ENCODE assay signal across 8 cellular contexts in the genomic region with DNA sequence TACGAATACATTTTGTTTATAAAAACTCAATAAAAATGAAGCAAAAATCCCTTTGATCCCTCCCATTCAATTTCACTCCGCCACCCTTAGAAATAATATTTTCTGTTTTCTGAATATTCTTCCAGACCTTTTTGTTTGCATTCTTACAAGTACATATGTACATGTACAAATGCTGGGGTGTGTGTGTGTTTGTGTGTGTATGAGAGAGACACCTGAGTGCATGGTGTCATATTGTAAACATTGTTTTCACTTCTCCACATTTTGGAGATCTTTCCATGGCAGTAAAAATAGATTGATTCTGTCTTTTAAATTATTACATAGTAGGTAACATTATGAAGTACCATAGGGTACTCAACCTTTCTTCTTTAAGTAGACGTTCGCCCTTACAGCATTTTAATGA. TPM values are rescaled to one million over a fixed set of nuclear protein-coding genes. Genes with fewer than 3 reads are reported as not detected.
A peak's percentile ranks its signal among the peaks of the same experiment; 100 is the strongest.
DNase-seq lines count a peak whose midpoint lies in the region; ATAC-seq, FAIRE-seq and TF ChIP-seq lines count a peak whose summit lies in the region.

No MANE protein-coding gene starts in this region.

- H3K4me3 ChIP-seq in DND-41 (ENCODE audit: low read depth in 1 of 2, low read length in 2 of 2), result peak overlapping the region; percentile 66 to 83
- H3K4me3 ChIP-seq in pancreas, result peak overlapping the region in 3 of 4 donors; percentile 79 to 84 (median 83)

- H3K4me1 ChIP-seq in DND-41 (ENCODE audit: insufficient read depth, low read length) (peaks cover 39% of the 10 kb centered on the region), pancreas (peaks cover 0 to 26% (median 10%) of the 10 kb centered on the region in 3 donors)

- no peak overlapping the region; the same call in 1 of the 2 replicates for H2AFZ ChIP-seq in DND-41 (ENCODE audit: low read depth, low read length)

- TF ChIP-seq CTCF in DND-41 (IDR thresholded peaks at IDR 0.05; ENCODE audit: borderline replicate concordance, extremely low read depth, low read length, poor library complexity, severe bottlenecking), result no peak
- no peak for TF ChIP-seq CTCF in pancreas (IDR thresholded peaks at IDR 0.05)

- H3K9ac ChIP-seq in DND-41 (ENCODE audit: low read depth, low read length), result peak overlapping the region; percentile 69

- H3K27me3 Mint-ChIP-seq in effector memory CD8-positive, alpha-beta T cell, result no peaks in the 10 kb centered on the region

- 21 to 34% methylated on average over 4 of the region's 4 CpGs for WGBS in pancreas, 2 donors

- intact Hi-C loops in pancreas (cut with DNase I), result no loop called here

- peak overlapping the region; percentile 92 for H3K4me2 ChIP-seq in DND-41 (ENCODE audit: insufficient read depth, low read length)

- peak overlapping the region; percentile 81 to 92 for H3K27ac Mint-ChIP-seq in effector memory CD8-positive, alpha-beta T cell

- no peaks in the 10 kb centered on the region for H3K9me3 ChIP-seq in DND-41 (ENCODE audit: insufficient read depth, low read length, severe bottlenecking)
- H3K9me3 ChIP-seq in pancreas, result no peaks in the 10 kb centered on the region

- H3K9me3 Mint-ChIP-seq in effector memory CD8-positive, alpha-beta T cell, result no peaks in the 10 kb centered on the region

- no peak for FAIRE-seq in pancreas (lab: Jason Lieb, UNC)

- peak overlapping the region; percentile 77 to 88 for H3K4me3 Mint-ChIP-seq in effector memory CD8-positive, alpha-beta T cell

- H3K27ac ChIP-seq in DND-41 (ENCODE audit: low read length) (peak overlapping the region; percentile 98; the same call in 1 of the 2 replicates), pancreas (peak overlapping the region in 2 of 4 donors; percentile 97)

- H3K36me3 Mint-ChIP-seq in effector memory CD8-positive, alpha-beta T cell (ENCODE audit: insufficient read depth), result peaks cover 24% of the 10 kb centered on the region

- no peaks in the 10 kb centered on the region; the same call in 1 of the 2 replicates for H3K36me3 ChIP-seq in DND-41 (ENCODE audit: insufficient read depth, low read length)
- no peaks in the 10 kb centered on the region for H3K36me3 ChIP-seq in pancreas

- H3K4me1 Mint-ChIP-seq in effector memory CD8-positive, alpha-beta T cell (ENCODE audit: low read depth in 2 of 2), result peaks cover 19 to 35% of the 10 kb centered on the region in 2 donors

- no peak for ATAC-seq in DND-41 (ENCODE audit: insufficient read depth, low read depth)
- ATAC-seq in effector memory CD8-positive, alpha-beta T cell (replicated peaks), result no peak
- no peak for ATAC-seq in pancreas
- ATAC-seq in HG02973 (IDR thresholded peaks at IDR 0.05; ENCODE audit: unreplicated experiment), result no peak

- peaks cover 9% of the 10 kb centered on the region; the same call in 1 of the 2 replicates for H4K20me1 ChIP-seq in DND-41 (ENCODE audit: insufficient read depth, low read length)

- H3K27me3 ChIP-seq in DND-41 (ENCODE audit: insufficient read depth, low read length, poor library complexity) (no peaks in the 10 kb centered on the region), pancreas (no peaks in the 10 kb centered on the region)

- H3K79me2 ChIP-seq in DND-41 (ENCODE audit: insufficient read depth, low read length), result peaks cover 92% of the 10 kb centered on the region

- DNase-seq in DND-41 (no peak), NCI-H524 treated with DMSO at 0.1 percent for 48 hours (lab: John Stamatoyannopoulos, UW) (peak; percentile 8), pancreas (no peak), NCI-H774 (lab: John Stamatoyannopoulos, UW) (no peak), activated gamma-delta T cell (lab: John Stamatoyannopoulos, UW) (no peak), NCI-H1694 treated with DMSO at 0.1 percent for 48 hours (lab: John Stamatoyannopoulos, UW) (no peak)
- DNase-seq in effector memory CD8-positive, alpha-beta T cell, result no peak

RNA-seq across cellular contexts. Expression of a gene that starts 1.2 kb away (rescaled TPM):
- total RNA-seq in pancreas, result 10 to 100 TPM; 25.5 to 45.4 (median 39.9) TPM
- polyA plus RNA-seq in pancreas, result 10 to 100 TPM; 37.7 to 72.5 TPM

RNA-seq across cellular contexts. Expression of a gene that starts 1.6 kb away (rescaled TPM):
- 10 to 100 TPM; 11.4 to 31.9 (median 20.0) TPM for total RNA-seq in pancreas
- polyA plus RNA-seq in pancreas, result 10 to 100 TPM; 14.8 to 24.3 TPM

RNA-seq across cellular contexts. Expression of a gene that starts 24.1 kb away (rescaled TPM):
- total RNA-seq in pancreas, result under 1 TPM; 0.03 to 0.31 (median 0.14) TPM
- polyA plus RNA-seq in pancreas, result under 1 TPM in 1 of 2 donors, not detected in 1; 0.19 TPM
